ENCODE assay signal across 11 cellular contexts in genomic region chr10:60353519-60354258, GRCh38. TPM values are rescaled to one million over a fixed set of nuclear protein-coding genes. Genes with fewer than 3 reads are reported as not detected.
DNase-seq lines count a peak whose midpoint lies in the region; ATAC-seq, FAIRE-seq and TF ChIP-seq lines count a peak whose summit lies in the region.
"Had no signal": no experiment of that assay in that cellular context is flagged by ENCODE, and none has a peak within 500 bp of the region (broad histone marks: within the 10 kb centered on the region; RNA-seq: fewer than 3 reads in every experiment).

No MANE protein-coding gene starts in this region.

- H3K9me3 ChIP-seq in adipocyte (ENCODE audit: control insufficient read depth, low read length), result no peaks in the 10 kb centered on the region
- no peaks in the 10 kb centered on the region for H3K9me3 ChIP-seq in heart left ventricle
- H3K9me3 ChIP-seq: esophagus muscularis mucosa, neutrophil had no signal

- H3K9me3 Mint-ChIP-seq in CD14-positive monocyte, result no peaks in the 10 kb centered on the region

- H3K27ac ChIP-seq in heart left ventricle, result peak overlapping the region in 8 of 12 donors; percentile 21 to 62 (median 42)
- H3K27ac ChIP-seq: esophagus muscularis mucosa, neutrophil had no signal

- H3K4me1 Mint-ChIP-seq in CD14-positive monocyte, result no peaks in the 10 kb centered on the region

- peak overlapping the region; percentile 31 for H3K4me3 ChIP-seq in adipocyte (ENCODE audit: low read length)
- H3K4me3 ChIP-seq in heart left ventricle, result no peak overlapping the region
- H3K4me3 ChIP-seq: esophagus muscularis mucosa had no signal

- no peaks in the 10 kb centered on the region for H3K36me3 Mint-ChIP-seq in CD14-positive monocyte

- H3K27me3 ChIP-seq in adipocyte (replicated peaks; ENCODE audit: control insufficient read depth, insufficient read depth, low read length) (no peaks in the 10 kb centered on the region), heart left ventricle (no peaks in the 10 kb centered on the region)
- H3K27me3 ChIP-seq: esophagus muscularis mucosa, neutrophil had no signal

- H3K4me1 ChIP-seq in adipocyte (ENCODE audit: control insufficient read depth, insufficient read depth, low read length) (peaks cover 67% of the 10 kb centered on the region), heart left ventricle (peaks cover 0 to 36% (median 9%) of the 10 kb centered on the region in 12 donors)

- H3K9ac ChIP-seq in adipocyte (ENCODE audit: low read length), result peak overlapping the region; percentile 57

- H3K27me3 Mint-ChIP-seq in CD14-positive monocyte (ENCODE audit: low read depth in 3 of 3), result no peaks in the 10 kb centered on the region

- H3K27ac Mint-ChIP-seq in CD14-positive monocyte, result no peak overlapping the region

- no peak for TF ChIP-seq CTCF in heart left ventricle (IDR thresholded peaks at IDR 0.05)
- TF ChIP-seq CTCF in CD14-positive monocyte (IDR thresholded peaks at IDR 0.05), result no peak

- FAIRE-seq in GM12891 (lab: Jason Lieb, UNC) (peak; percentile 20), frontal cortex (lab: Jason Lieb, UNC) (no peak)

- H3K36me3 ChIP-seq in adipocyte (ENCODE audit: control insufficient read depth, insufficient read depth, low read length, severe bottlenecking) (no peaks in the 10 kb centered on the region), heart left ventricle (no peaks in the 10 kb centered on the region)
- H3K36me3 ChIP-seq: esophagus muscularis mucosa, neutrophil had no signal

- 37 to 40% (median 39%) methylated on average over 9 of the region's 9 CpGs for WGBS in heart left ventricle, 4 donors

- no peak for TF ChIP-seq POLR2A in GM12891 (IDR thresholded peaks at IDR 0.05; ENCODE audit: low read depth, low read length)
- TF ChIP-seq POLR2A in heart left ventricle (IDR thresholded peaks at IDR 0.05), result no peak

- peak; percentile 86 to 93 (median 90) for ATAC-seq in heart left ventricle

- no peak overlapping the region for H3K4me3 Mint-ChIP-seq in CD14-positive monocyte

- DNase-seq in GM12891 (ENCODE audit: insufficient read length, low spot score) (no peak), adipocyte (ENCODE audit: low read depth) (no peak), heart left ventricle (peak in 4 of 5 donors; percentile 16 to 70 (median 40)), posterior cingulate gyrus (peak; percentile 36 to 96 (median 69)), frontal cortex (ENCODE audit: low spot score in 2 of 2) (no peak), CD14-positive monocyte (ENCODE audit: low spot score) (no peak), NK-92 (lab: John Stamatoyannopoulos, UW; ENCODE audit: unreplicated experiment) (no peak), KG1 (lab: John Stamatoyannopoulos, UW) (no peak)
- DNase-seq: NCI-H1417 treated with DMSO at 0.1 percent for 48 hours had no signal

- intact Hi-C loops in heart left ventricle (cut with DNase I), result loop anchor here in 1 of 10 donors (5.0 kb wide), 1 partner anchor 69 kb away; no protein-coding TSS in a partner anchor
- intact Hi-C loops in posterior cingulate gyrus (cut with DNase I), result no loop called here
- intact Hi-C loops in CD14-positive monocyte (cut with micrococcal nuclease), result no loop called here

TF ChIP-seq in GM12891, 5 proteins besides CTCF, POLR2A, EP300 and RAD21:
- TF ChIP-seq TAF1 (IDR thresholded peaks at IDR 0.05; ENCODE audit: low read depth, low read length) (no peak), PAX5 (IDR thresholded peaks at IDR 0.05; ENCODE audit: insufficient read depth, low read length, severe bottlenecking) (no peak), POU2F2 (IDR thresholded peaks at IDR 0.05; ENCODE audit: low read depth, low read length) (no peak), SPI1 (IDR thresholded peaks at IDR 0.05; ENCODE audit: low read depth, low read length) (no peak), POLR2AphosphoS5 (IDR thresholded peaks at IDR 0.05; ENCODE audit: low read depth, low read length) (no peak)

RNA-seq across cellular contexts. Expression of gene ANK3, which starts 36.0 kb away (rescaled TPM):
- 0.15 TPM for polyA plus RNA-seq in GM12891 (2012; ENCODE audit: low read depth, missing spikeins)
- 100 to 1,000 TPM; 192 to 576 (median 242) TPM for total RNA-seq in heart left ventricle
- 100 to 1,000 TPM in 1 of 2 donors, 10 to 100 TPM in 1; 33.8 to 136 TPM for polyA plus RNA-seq in heart left ventricle
- total RNA-seq in frontal cortex, result 205 TPM
- polyA plus RNA-seq in CD14-positive monocyte, result not detected

Comparison
In these comparisons a context has a peak if more than half of its experiments do, and no peak if none do; other contexts are left out.
1. DNase-seq: peak in heart left ventricle (4 of 5) and posterior cingulate gyrus (10 of 10); none in GM12891 (single experiment), adipocyte (single experiment), frontal cortex (0 of 2), CD14-positive monocyte (single experiment), NK-92 (single experiment) and KG1 (single experiment).